Comparison of ENCODE assay signal across 23 cellular contexts in genomic region chr15:32119286-32119685, GRCh38.
"Had no signal": no experiment of that assay in that cellular context is flagged by ENCODE, and none has a peak within 500 bp of the region (broad histone marks: within the 10 kb centered on the region; RNA-seq: fewer than 3 reads in every experiment).

No MANE protein-coding gene starts in this region.

- H3K27ac ChIP-seq: dorsolateral prefrontal cortex, lower lobe of right lung, pancreas, right lobe of liver, thyroid gland, vagina had no signal

- DNase-seq: cortex of kidney; dorsolateral prefrontal cortex; effector CD4-positive, alpha-beta T cell; hypothalamus; immature natural killer cell; kidney glomerular epithelial cell; left ventricle myocardium superior; lower lobe of right lung; naive thymus-derived CD8-positive, alpha-beta T cell; nephron progenitor cell; occipital lobe; pancreas; right lobe of liver; small intestine; stimulated activated CD4-positive, alpha-beta T cell treated with anti-CD3 and anti-CD28 coated beads, Interleukin-12 subunit alpha, Interleukin-12 subunit beta, amount 100 ng/mL, for 4 hours; stimulated activated CD4-positive, alpha-beta T cell treated with anti-CD3 and anti-CD28 coated beads, Interleukin-1b, Interleukin-23, amount 100 ng/mL, for 48 hours; stimulated activated CD4-positive, alpha-beta T cell treated with anti-CD3 and anti-CD28 coated beads, Interleukin-4, amount 100 ng/mL, for 1 hour; stimulated activated CD8-positive, alpha-beta memory T cell treated with anti-CD3 and anti-CD28 coated beads, Interleukin-4, amount 100 ng/mL, for 48 hours; stimulated activated naive CD4-positive, alpha-beta T cell; stimulated activated naive CD8-positive, alpha-beta T cell treated with anti-CD3 and anti-CD28 coated beads, Interleukin-15, amount 100 ng/mL, for 72 hours; thyroid gland; trophoblast cell had no signal

- H3K27me3 ChIP-seq: pancreas, right lobe of liver, thyroid gland, vagina had no signal

- ATAC-seq: left ventricle myocardium superior; lower lobe of right lung; naive thymus-derived CD8-positive, alpha-beta T cell; pancreas; right lobe of liver; stimulated activated naive CD8-positive, alpha-beta T cell treated with anti-CD3 and anti-CD28 coated beads, Interleukin-15, amount 100 ng/mL, for 72 hours had no signal

- H3K36me3 ChIP-seq: lower lobe of right lung, pancreas, right lobe of liver, thyroid gland, vagina had no signal

- H3K9me3 ChIP-seq: lower lobe of right lung, pancreas, right lobe of liver, thyroid gland, vagina had no signal

- H3K4me1 ChIP-seq: lower lobe of right lung, right lobe of liver, thyroid gland, vagina had no signal

- H3K4me3 ChIP-seq: dorsolateral prefrontal cortex, lower lobe of right lung, pancreas, right lobe of liver, thyroid gland, vagina had no signal
